15 cellular contexts compared by ENCODE assay signal in genomic region chr3:47581835-47582234, GRCh38. TPM values are rescaled to one million over a fixed set of nuclear protein-coding genes. Genes with fewer than 3 reads are reported as not detected.
DNase-seq lines count a peak whose midpoint lies in the region; ATAC-seq, FAIRE-seq and TF ChIP-seq lines count a peak whose summit lies in the region.
"Had no signal": no experiment of that assay in that cellular context is flagged by ENCODE, and none has a peak within 500 bp of the region (broad histone marks: within the 10 kb centered on the region; RNA-seq: fewer than 3 reads in every experiment).

No MANE protein-coding gene starts in this region.

- no peak overlapping the region for H3K27ac Mint-ChIP-seq in T-helper 2 cell treated with Interferon-gamma antibody and Interleukin-4, amounts not matched to agents 5 μg/mL and 100 μg/mL, for 36 hours
- no peak overlapping the region for H3K27ac Mint-ChIP-seq in activated CD4-positive, alpha-beta T cell treated with anti-CD3 and anti-CD28 coated beads for 36 hours
- H3K27ac Mint-ChIP-seq in CD14-positive monocyte, result no peak overlapping the region
- H3K27ac Mint-ChIP-seq: B cell had no signal

- no peak for FAIRE-seq in HepG2 (lab: Jason Lieb, UNC)

- H3K27me3 ChIP-seq in HepG2 (ENCODE audit: control insufficient read depth in 1 of 2, insufficient read depth in 2 of 2, low read length in 2 of 2) (peaks cover 6 to 26% of the 10 kb centered on the region in 2 experiments), right lobe of liver (no peaks in the 10 kb centered on the region)

- H3K36me3 ChIP-seq in HepG2 (replicated peaks in 1 of 2; ENCODE audit: control insufficient read depth in 1 of 2, insufficient read depth in 2 of 2, low read length in 2 of 2) (peaks cover 4 to 13% of the 10 kb centered on the region in 2 experiments; a peak in 3 of 5 replicates), right lobe of liver (peaks cover 0 to 12% (median 6%) of the 10 kb centered on the region in 4 donors)

- H3K9me3 Mint-ChIP-seq in T-helper 2 cell treated with Interferon-gamma antibody and Interleukin-4, amounts not matched to agents 5 μg/mL and 100 μg/mL, for 36 hours, result no peaks in the 10 kb centered on the region
- no peaks in the 10 kb centered on the region for H3K9me3 Mint-ChIP-seq in activated CD4-positive, alpha-beta T cell treated with anti-CD3 and anti-CD28 coated beads for 36 hours (ENCODE audit: low read depth)
- peaks cover 0 to 7% (median 2%) of the 10 kb centered on the region in 7 donors for H3K9me3 Mint-ChIP-seq in CD14-positive monocyte
- H3K9me3 Mint-ChIP-seq: CD4-positive, alpha-beta memory T cell had no signal

- TF ChIP-seq CTCF in HepG2 (CRISPR knock-in tag; IDR thresholded peaks at IDR 0.05) (no peak), right lobe of liver (IDR thresholded peaks at IDR 0.05) (no peak), CD14-positive monocyte (IDR thresholded peaks at IDR 0.05) (no peak)

- H3K27me3 Mint-ChIP-seq in T-helper 2 cell treated with Interferon-gamma antibody and Interleukin-4, amounts not matched to agents 5 μg/mL and 100 μg/mL, for 36 hours (ENCODE audit: low read depth), result peaks cover 23% of the 10 kb centered on the region
- H3K27me3 Mint-ChIP-seq in activated CD4-positive, alpha-beta T cell treated with anti-CD3 and anti-CD28 coated beads for 36 hours, result peaks cover 16% of the 10 kb centered on the region
- H3K27me3 Mint-ChIP-seq in CD14-positive monocyte (ENCODE audit: low read depth in 3 of 3), result peaks cover 35 to 56% (median 44%) of the 10 kb centered on the region in 3 donors

- no peak for ATAC-seq in HepG2
- no peak for ATAC-seq in right lobe of liver
- peak; percentile 3 for ATAC-seq in left lobe of liver
- no peak for ATAC-seq in activated CD4-positive, alpha-beta T cell treated with anti-CD3 and anti-CD28 coated beads for 36 hours

- BruUV-seq in HepG2 (replicated peaks; lab: Mats Ljungman, UMichigan), result no TSS peak

- WGBS in HepG2 (ENCODE audit: low lambda C conversion rate), result 56% methylated on average over 4 of the region's 4 CpGs
- 63% methylated on average over 3 of the region's 4 CpGs for WGBS in right lobe of liver (ENCODE audit: insufficient coverage, low coverage, low lambda C conversion rate, missing lambda C conversion rate)

- DNase-seq in HepG2 (ENCODE audit: low spot score) (no peak), right lobe of liver (no peak), amniotic epithelial cell (ENCODE audit: low read depth) (peak; percentile 14), left lobe of liver (ENCODE audit: low spot score) (no peak), NCI-H82 treated with DMSO at 0.1 percent for 48 hours (lab: John Stamatoyannopoulos, UW; ENCODE audit: unreplicated experiment) (no peak), CD14-positive monocyte (ENCODE audit: low spot score) (no peak)
- no peak for DNase-seq in T-helper 2 cell treated with Interferon-gamma antibody and Interleukin-4, amounts not matched to agents 5 μg/mL and 100 μg/mL, for 36 hours (ENCODE audit: low spot score)
- DNase-seq in activated CD4-positive, alpha-beta T cell treated with anti-CD3 and anti-CD28 coated beads for 36 hours, result no peak
- DNase-seq: C1 segment of cervical spinal cord; CD4-positive, alpha-beta memory T cell; DMS53; GF-D8; H7 had no signal

- no peaks in the 10 kb centered on the region for H3K79me2 ChIP-seq in HepG2 (ENCODE audit: insufficient read depth, low read length)

- peaks cover 20% of the 10 kb centered on the region for H3K4me1 ChIP-seq in HepG2 (ENCODE audit: insufficient read depth, low read length)
- H3K4me1 ChIP-seq in right lobe of liver, result peaks cover 0 to 13% (median 6%) of the 10 kb centered on the region in 4 donors

- H2AFZ ChIP-seq in HepG2 (ENCODE audit: low read length), result no peak overlapping the region

- in situ Hi-C loops in HepG2 (cut with HindIII; ENCODE audit: extremely low pct_ligation_motif_present, low pct_unique_long_range_greater_than_20kb), result no loop called here

- no peak for TF ChIP-seq EP300 in HepG2 (IDR thresholded peaks at IDR 0.05; ENCODE audit: low read depth in 2 of 2, low read length in 2 of 2)
- TF ChIP-seq EP300 in HepG2 (CRISPR knock-in tag; IDR thresholded peaks at IDR 0.05; ENCODE audit: borderline replicate concordance), result no peak

- H3K36me3 Mint-ChIP-seq in T-helper 2 cell treated with Interferon-gamma antibody and Interleukin-4, amounts not matched to agents 5 μg/mL and 100 μg/mL, for 36 hours (ENCODE audit: low read depth), result peaks cover 11% of the 10 kb centered on the region
- H3K36me3 Mint-ChIP-seq in activated CD4-positive, alpha-beta T cell treated with anti-CD3 and anti-CD28 coated beads for 36 hours (ENCODE audit: low read depth), result peaks cover 9% of the 10 kb centered on the region
- H3K36me3 Mint-ChIP-seq in CD14-positive monocyte, result peaks cover 14 to 19% of the 10 kb centered on the region in 2 donors

- TF ChIP-seq POLR2A in HepG2 (IDR thresholded peaks at IDR 0.05; ENCODE audit: insufficient read depth in 1 of 2, low read depth in 2 of 2, low read length in 2 of 2) (no peak), right lobe of liver (IDR thresholded peaks at IDR 0.05) (no peak)

- intact Hi-C loops in HepG2 (cut with micrococcal nuclease; ENCODE audit: unreplicated experiment), result no loop called here
- intact Hi-C loops in right lobe of liver (cut with DNase I), result no loop called here
- intact Hi-C loops in activated CD4-positive, alpha-beta T cell treated with anti-CD3 and anti-CD28 coated beads for 36 hours (cut with DNase I, micrococcal nuclease), result no loop called here
- intact Hi-C loops in CD14-positive monocyte (cut with micrococcal nuclease), result no loop called here

- H3K9ac ChIP-seq in HepG2 (ENCODE audit: insufficient read depth, low read depth, low read length), result no peak overlapping the region

- no peak overlapping the region for H3K4me2 ChIP-seq in HepG2 (ENCODE audit: low read depth, low read length)

- TF ChIP-seq RAD21 in HepG2 (CRISPR knock-in tag; IDR thresholded peaks at IDR 0.05), result no peak

- no peak overlapping the region for H3K4me3 ChIP-seq in HepG2 (replicated peaks in 1 of 3; ENCODE audit: insufficient read depth in 1 of 3, low read depth in 2 of 3, low read length in 3 of 3)
- no peak overlapping the region for H3K4me3 ChIP-seq in right lobe of liver

- H3K4me3 Mint-ChIP-seq in T-helper 2 cell treated with Interferon-gamma antibody and Interleukin-4, amounts not matched to agents 5 μg/mL and 100 μg/mL, for 36 hours, result no peak overlapping the region
- no peak overlapping the region for H3K4me3 Mint-ChIP-seq in activated CD4-positive, alpha-beta T cell treated with anti-CD3 and anti-CD28 coated beads for 36 hours
- H3K4me3 Mint-ChIP-seq in CD14-positive monocyte, result peak overlapping the region in 1 of 2 donors; percentile 23
- H3K4me3 Mint-ChIP-seq: B cell had no signal

- H3K27ac ChIP-seq in HepG2 (ENCODE audit: extremely low read length, insufficient read depth, low read length) (no peak overlapping the region), right lobe of liver (no peak overlapping the region)
- H3K27ac ChIP-seq: HL-60 had no signal

- POLR2A ChIA-PET in HepG2 (lab: Yijun Ruan, JAX), result no interaction called here
- POLR2A ChIA-PET in activated CD4-positive, alpha-beta T cell treated with anti-CD3 and anti-CD28 coated beads for 36 hours (lab: Charles Lee), result interaction anchor here (0.6 kb wide), 1 partner anchor 33 kb away, joined by 6 read pairs; no protein-coding TSS in a partner anchor

- H3K9me3 ChIP-seq in HepG2 (ENCODE audit: low read length) (no peaks in the 10 kb centered on the region), right lobe of liver (no peaks in the 10 kb centered on the region)

- H3K4me1 Mint-ChIP-seq in T-helper 2 cell treated with Interferon-gamma antibody and Interleukin-4, amounts not matched to agents 5 μg/mL and 100 μg/mL, for 36 hours (ENCODE audit: low read depth), result peaks cover 2% of the 10 kb centered on the region
- no peaks in the 10 kb centered on the region for H3K4me1 Mint-ChIP-seq in activated CD4-positive, alpha-beta T cell treated with anti-CD3 and anti-CD28 coated beads for 36 hours
- H3K4me1 Mint-ChIP-seq in CD14-positive monocyte, result peaks cover 2% of the 10 kb centered on the region
- H3K4me1 Mint-ChIP-seq: B cell had no signal

- peaks cover 5% of the 10 kb centered on the region; the same call in 1 of the 2 replicates for H4K20me1 ChIP-seq in HepG2 (ENCODE audit: insufficient read depth, low read length)

- CTCF ChIA-PET in HepG2 (lab: Yijun Ruan, JAX; ENCODE audit: low intra/inter-chr PET ratio, low total read pairs), result no interaction called here
- CTCF ChIA-PET in activated CD4-positive, alpha-beta T cell treated with anti-CD3 and anti-CD28 coated beads for 36 hours (lab: Charles Lee), result no interaction called here

TF ChIP-seq in HepG2, 621 proteins besides CTCF, POLR2A, EP300 and RAD21 (continues in another document):
- TF ChIP-seq TCF7L2 (IDR thresholded peaks at IDR 0.05; ENCODE audit: low read depth, low read length), result no peak
- TF ChIP-seq MLLT10 (CRISPR knock-in tag; IDR thresholded peaks at IDR 0.05), result no peak

RNA-seq across cellular contexts. Expression of gene CSPG5, which starts 3.2 kb away (rescaled TPM):
- total RNA-seq in HepG2 (2016; rRNA removed; fragmentation: Illumina TruSeq; extraction: Trizol) (0.07 TPM in 1 of 2 replicates, not detected in the other), right lobe of liver (under 1 TPM in 5 of 6 experiments, not detected in 1; 0.18 to 0.39 (median 0.25) TPM), left lobe of liver (0.48 TPM)
- not detected in 2 replicates for total RNA-seq in HepG2 (2016; cell fraction: cytosol; rRNA removed; fragmentation: Illumina TruSeq; extraction: Trizol; ENCODE audit: low read depth)
- total RNA-seq in HepG2 (2016; cell fraction: insoluble cytoplasmic fraction; rRNA removed; fragmentation: Illumina TruSeq; extraction: Trizol), result 0.11 TPM in 1 of 2 replicates, not detected in the other
- not detected in 2 replicates for total RNA-seq in HepG2 (2016; cell fraction: membrane; rRNA removed; fragmentation: Illumina TruSeq; extraction: Trizol)
- 0.25 and 0.37 TPM in 2 replicates for total RNA-seq in HepG2 (2016; cell fraction: nucleus; rRNA removed; fragmentation: Illumina TruSeq; extraction: Trizol)
- polyA plus RNA-seq in HepG2 (2011; rRNA removed) (0.10 and 0.15 TPM in 2 replicates), CD14-positive monocyte (not detected)
- polyA plus RNA-seq in HepG2 (2011; cell fraction: cytosol; rRNA removed), result 0.05 and 0.06 TPM in 2 replicates
- 0.11 and 0.23 TPM in 2 replicates for polyA plus RNA-seq in HepG2 (2011; cell fraction: nucleus; rRNA removed)
- 0.08 and 0.20 TPM in 2 replicates for polyA plus RNA-seq in HepG2 (2012)
- polyA plus RNA-seq in HepG2 (2016; cell fraction: cytosol; fragmentation: Illumina TruSeq; extraction: Trizol; ENCODE audit: low read depth), result not detected in 2 replicates
- not detected in 2 replicates for polyA plus RNA-seq in HepG2 (2016; cell fraction: insoluble cytoplasmic fraction; fragmentation: Illumina TruSeq; extraction: Trizol; ENCODE audit: low read depth)
- 0.11 TPM in 1 of 2 replicates, not detected in the other for polyA plus RNA-seq in HepG2 (2016; cell fraction: membrane; fragmentation: Illumina TruSeq; extraction: Trizol; ENCODE audit: low read depth)
- polyA plus RNA-seq in HepG2 (2016; cell fraction: nucleus; fragmentation: Illumina TruSeq; extraction: Trizol; ENCODE audit: insufficient read depth, low read depth), result not detected in 2 replicates
- polyA minus RNA-seq in HepG2 (2011; rRNA and poly(A)+ RNA removed; ENCODE audit: low replicate concordance), result 0.08 and 0.75 TPM in 2 replicates
- not detected in 2 replicates for polyA minus RNA-seq in HepG2 (2011; cell fraction: cytosol; rRNA and poly(A)+ RNA removed)
- polyA minus RNA-seq in HepG2 (2011; cell fraction: nucleus; rRNA and poly(A)+ RNA removed), result 0.90 and 1.2 TPM in 2 replicates
- under 1 TPM; 0.78 to 0.97 TPM for total RNA-seq in activated CD4-positive, alpha-beta T cell treated with anti-CD3 and anti-CD28 coated beads for 36 hours
- polyA plus RNA-seq: CD4-positive, alpha-beta memory T cell had no signal
